In genomic region chr1:16217061-16217785, GRCh38 we compare ENCODE assay signal across 8 cellular contexts. TPM values are rescaled to one million over a fixed set of nuclear protein-coding genes. Genes with fewer than 3 reads are reported as not detected.
DNase-seq lines count a peak whose midpoint lies in the region; ATAC-seq and TF ChIP-seq lines count a peak whose summit lies in the region.

No MANE protein-coding gene starts in this region.

- H3K4me3 Mint-ChIP-seq in neural crest cell = peak overlapping the region; percentile 85
- H3K4me3 Mint-ChIP-seq in stimulated activated naive CD8-positive, alpha-beta T cell treated with anti-CD3 and anti-CD28 coated beads, Interleukin-15, Interleukin-2, amounts not matched to agents 100 ng/mL and 50 ng/mL, for 24 hours = peak overlapping the region; percentile 70

- H3K36me3 Mint-ChIP-seq in neural crest cell (ENCODE audit: low read depth) = no peaks in the 10 kb centered on the region
- H3K36me3 Mint-ChIP-seq in stimulated activated naive CD8-positive, alpha-beta T cell treated with anti-CD3 and anti-CD28 coated beads, Interleukin-15, Interleukin-2, amounts not matched to agents 100 ng/mL and 50 ng/mL, for 24 hours (ENCODE audit: low read depth) = no peaks in the 10 kb centered on the region

- peak overlapping the region; percentile 47 to 65 for H3K4me3 ChIP-seq in foreskin fibroblast (ENCODE audit: low read depth in 1 of 2, low read length in 2 of 2)

- DNase-seq in DMS79 (lab: John Stamatoyannopoulos, UW) = peak; percentile 90
- DNase-seq in LHCN-M2 (ENCODE audit: low read depth) = peak; percentile 90
- DNase-seq in SHP77 (lab: John Stamatoyannopoulos, UW) = peak; percentile 85 to 91
- peak; percentile 80 for DNase-seq in activated gamma-delta T cell (lab: John Stamatoyannopoulos, UW)
- DNase-seq in foreskin fibroblast = peak; percentile 96 to 99
- DNase-seq in neural crest cell (ENCODE audit: low read depth, low spot score) = peak; percentile 93

- TF ChIP-seq CTCF in foreskin fibroblast (IDR thresholded peaks at IDR 0.05; ENCODE audit: low read depth, low read length) (no peak), neural crest cell (conservative IDR thresholded peaks at IDR 0.05) (no peak)

- peaks cover 58% of the 10 kb centered on the region for H3K27me3 Mint-ChIP-seq in neural crest cell (ENCODE audit: low read depth)
- peaks cover 2% of the 10 kb centered on the region for H3K27me3 Mint-ChIP-seq in stimulated activated naive CD8-positive, alpha-beta T cell treated with anti-CD3 and anti-CD28 coated beads, Interleukin-15, Interleukin-2, amounts not matched to agents 100 ng/mL and 50 ng/mL, for 24 hours

- peak; percentile 89 for ATAC-seq in GM21786 (IDR thresholded peaks at IDR 0.05; ENCODE audit: unreplicated experiment)

- no peak overlapping the region for H3K27ac Mint-ChIP-seq in neural crest cell (ENCODE audit: unreplicated experiment)
- no peak overlapping the region for H3K27ac Mint-ChIP-seq in stimulated activated naive CD8-positive, alpha-beta T cell treated with anti-CD3 and anti-CD28 coated beads, Interleukin-15, Interleukin-2, amounts not matched to agents 100 ng/mL and 50 ng/mL, for 24 hours

- peaks cover 16% of the 10 kb centered on the region for H3K4me1 Mint-ChIP-seq in neural crest cell
- peaks cover 16% of the 10 kb centered on the region for H3K4me1 Mint-ChIP-seq in stimulated activated naive CD8-positive, alpha-beta T cell treated with anti-CD3 and anti-CD28 coated beads, Interleukin-15, Interleukin-2, amounts not matched to agents 100 ng/mL and 50 ng/mL, for 24 hours (ENCODE audit: low read depth)

- H3K9me3 Mint-ChIP-seq in neural crest cell = no peaks in the 10 kb centered on the region
- no peaks in the 10 kb centered on the region for H3K9me3 Mint-ChIP-seq in stimulated activated naive CD8-positive, alpha-beta T cell treated with anti-CD3 and anti-CD28 coated beads, Interleukin-15, Interleukin-2, amounts not matched to agents 100 ng/mL and 50 ng/mL, for 24 hours

RNA-seq across cellular contexts. Expression of gene ARHGEF19, which starts 4.8 kb away (rescaled TPM):
- 1.9 TPM in 2 replicates for total RNA-seq in LHCN-M2 (2014; rRNA removed)
- 2.1 TPM for polyA plus RNA-seq in LHCN-M2 (2012)
- 7.7 and 9.0 TPM in 2 replicates for total RNA-seq in neural crest cell

RNA-seq across cellular contexts. Expression of gene CPLANE2, which starts 19.8 kb away (rescaled TPM):
- total RNA-seq in LHCN-M2 (2014; rRNA removed) (5.2 and 7.1 TPM in 2 replicates), neural crest cell (11.4 and 11.8 TPM in 2 replicates)
- polyA plus RNA-seq in LHCN-M2 (2012) = 5.4 TPM

Comparison
In these comparisons a context has a peak if more than half of its experiments do, and no peak if none do; other contexts are left out.
1. Peak in every context shown above with its lines: DNase-seq, ATAC-seq and H3K4me3 ChIP-seq.